8 cellular contexts compared by ENCODE assay signal in genomic region chr7:130440527-130441365, GRCh38. TPM values are rescaled to one million over a fixed set of nuclear protein-coding genes. Genes with fewer than 3 reads are reported as not detected.
DNase-seq lines count a peak whose midpoint lies in the region; ATAC-seq and TF ChIP-seq lines count a peak whose summit lies in the region.

Gene CEP41 (minus strand): TSS chr7:130441016. CDS start chr7:130440966, 50 bp downstream.

- peaks cover 23% of the 10 kb centered on the region for H3K4me1 ChIP-seq in HAP-1
- H3K4me1 ChIP-seq in MM.1S (ENCODE audit: low read length) = peaks cover 9% of the 10 kb centered on the region

- H3K9me2 ChIP-seq in MM.1S (replicated peaks; ENCODE audit: insufficient read depth, low read length) = no peaks in the 10 kb centered on the region

- no peaks in the 10 kb centered on the region for H3K27me3 Mint-ChIP-seq in nephron (ENCODE audit: low read depth)

- peaks cover 16% of the 10 kb centered on the region for H3K36me3 Mint-ChIP-seq in nephron (ENCODE audit: low read depth)

- H3K36me3 ChIP-seq in HAP-1 (replicated peaks) = no peaks in the 10 kb centered on the region; the same call in 1 of the 2 replicates
- H3K36me3 ChIP-seq in MM.1S (replicated peaks; ENCODE audit: insufficient read depth, low read length) = no peaks in the 10 kb centered on the region

- no peaks in the 10 kb centered on the region for H3K79me2 ChIP-seq in MM.1S (ENCODE audit: low read length)

- no peaks in the 10 kb centered on the region for H3K9me3 ChIP-seq in HAP-1
- H3K9me3 ChIP-seq in MM.1S (replicated peaks; ENCODE audit: insufficient read depth, low read length) = no peaks in the 10 kb centered on the region

- H4K20me1 ChIP-seq in MM.1S (ENCODE audit: insufficient read depth, low read length) = no peaks in the 10 kb centered on the region

- peak within 1 kb of the TSS; percentile 61; the same call in 1 of the 2 replicates for H3K27ac ChIP-seq in MM.1S (ENCODE audit: low read length)

- peak within 1 kb of the TSS; percentile 96 for H2AFZ ChIP-seq in MM.1S (ENCODE audit: low read length)

- peak within 1 kb of the TSS; percentile 85 for H3K4me2 ChIP-seq in MM.1S (ENCODE audit: low read depth, low read length)

- H3K27ac Mint-ChIP-seq in nephron = peak within 1 kb of the TSS; percentile 99 to 100 (median 100)

- DNase-seq in ELR (ENCODE audit: low read depth) (peak; percentile 96), HAP-1 (ENCODE audit: low spot score in 2 of 2) (peak; percentile 97 to 98), MM.1S (peak; percentile 99), SHP77 treated with DMSO at 0.1 percent for 48 hours (lab: John Stamatoyannopoulos, UW) (peak; percentile 92), activated gamma-delta T cell (lab: John Stamatoyannopoulos, UW) (peak; percentile 80), fibroblast of the aortic adventitia (ENCODE audit: low read depth) (peak; percentile 96)
- peak; percentile 96 for DNase-seq in stimulated activated naive CD8-positive, alpha-beta T cell treated with anti-CD3 and anti-CD28 coated beads, Interleukin-15, Interleukin-2, amounts not matched to agents 100 U/mL and 50 U/mL, for 24 hours

- ATAC-seq in stimulated activated naive CD8-positive, alpha-beta T cell treated with anti-CD3 and anti-CD28 coated beads, Interleukin-15, Interleukin-2, amounts not matched to agents 100 U/mL and 50 U/mL, for 24 hours = peak; percentile 99

- TF ChIP-seq CTCF in MM.1S (IDR thresholded peaks at IDR 0.05; ENCODE audit: low read length) = no peak
- no peak for TF ChIP-seq CTCF in fibroblast of the aortic adventitia (IDR thresholded peaks at IDR 0.05; ENCODE audit: insufficient read depth, low read length)
- no peak for TF ChIP-seq CTCF in nephron (IDR thresholded peaks at IDR 0.05; ENCODE audit: unreplicated experiment in 3 of 3)

- peaks cover 64% of the 10 kb centered on the region for H3K4me1 Mint-ChIP-seq in nephron

- peaks cover 2% of the 10 kb centered on the region for H3K9me3 Mint-ChIP-seq in nephron

- no peaks in the 10 kb centered on the region for H3K27me3 ChIP-seq in HAP-1 (ENCODE audit: low read depth)
- H3K27me3 ChIP-seq in MM.1S (replicated peaks; ENCODE audit: insufficient read depth, low read length) = no peaks in the 10 kb centered on the region

- in situ Hi-C loops in HAP-1 (cut with MboI; ENCODE audit: low sequenced_read_pairs) = no loop called here

- peak within 1 kb of the TSS; percentile 68 for H3K4me3 ChIP-seq in HAP-1
- peak within 1 kb of the TSS; percentile 78 for H3K4me3 ChIP-seq in MM.1S (ENCODE audit: low read length)
- H3K4me3 ChIP-seq in fibroblast of the aortic adventitia (ENCODE audit: low read depth, low read length) = peak within 1 kb of the TSS; percentile 88

- H3K9ac ChIP-seq in MM.1S (ENCODE audit: low read length) = peak within 1 kb of the TSS; percentile 75

- H3K4me3 Mint-ChIP-seq in nephron = peak within 1 kb of the TSS; percentile 97 to 99 (median 98)

- H3F3A ChIP-seq in MM.1S (ENCODE audit: insufficient read depth, low read length) = 0 out of 2 replicates have a peak, but pooled peaks cover 5% of the 10 kb centered on the region

RNA-seq across cellular contexts. Expression of gene CEP41, which starts in this region (rescaled TPM):
- total RNA-seq in fibroblast of the aortic adventitia (ENCODE audit: low replicate concordance) = 16.1 and 21.6 TPM in 2 replicates

Comparison
In these comparisons a context has a peak if more than half of its experiments do, and no peak if none do; other contexts are left out.
1. Peak in every context shown above with its lines: DNase-seq, ATAC-seq, H3K4me3 ChIP-seq and H3K27ac ChIP-seq.